Comparison of ENCODE assay signal across 12 cellular contexts in the genomic region with DNA sequence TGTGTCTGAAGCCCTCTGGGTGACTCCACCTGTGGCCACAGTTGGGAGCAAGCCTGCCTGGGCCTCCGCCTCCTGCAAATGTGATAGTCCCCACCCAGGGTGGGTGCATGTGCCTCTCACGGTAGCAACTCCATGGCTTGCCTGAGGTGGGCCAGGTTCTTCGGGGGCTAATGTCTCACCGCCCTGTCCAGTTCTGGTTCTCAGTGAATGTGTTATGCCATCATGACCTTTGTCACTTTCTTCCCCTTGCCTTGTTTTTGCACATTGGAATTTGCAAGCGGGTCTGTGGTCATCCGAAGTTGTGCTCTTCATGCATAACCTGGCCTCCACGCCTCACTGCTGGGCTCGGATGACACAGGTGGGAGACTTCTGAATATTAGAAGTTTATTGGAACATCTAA. TPM values are rescaled to one million over a fixed set of nuclear protein-coding genes. Genes with fewer than 3 reads are reported as not detected.
DNase-seq lines count a peak whose midpoint lies in the region; ATAC-seq and TF ChIP-seq lines count a peak whose summit lies in the region.
"Had no signal": no experiment of that assay in that cellular context is flagged by ENCODE, and none has a peak within 500 bp of the region (broad histone marks: within the 10 kb centered on the region; RNA-seq: fewer than 3 reads in every experiment).

No MANE protein-coding gene starts in this region.

- no peak overlapping the region for H2BK5ac ChIP-seq in H9 (ENCODE audit: insufficient read length, low read length)

- H3K4me2 ChIP-seq in H9 (ENCODE audit: insufficient read depth, insufficient read length, low read length), result no peak overlapping the region
- H3K4me2 ChIP-seq in PC-3 (ENCODE audit: low read length), result no peak overlapping the region

- no peak overlapping the region for H4K91ac ChIP-seq in H9 (ENCODE audit: insufficient read length, low read depth, low read length)

- H3K36me3 Mint-ChIP-seq in H9 (ENCODE audit: insufficient read depth in 1 of 3, low read depth in 3 of 3), result peaks cover 7 to 12% (median 9%) of the 10 kb centered on the region in 3 experiments
- H3K36me3 Mint-ChIP-seq in WTC11, result no peaks in the 10 kb centered on the region
- no peaks in the 10 kb centered on the region for H3K36me3 Mint-ChIP-seq in nephron (ENCODE audit: low read depth)
- H3K36me3 Mint-ChIP-seq in activated T-cell treated with anti-CD3 and anti-CD28 coated beads, Interleukin-2, amount 50 U/mL, for 24 hours (ENCODE audit: low read depth), result no peaks in the 10 kb centered on the region

- H2AFZ ChIP-seq in H9 (ENCODE audit: low read length) (no peak overlapping the region), PC-3 (ENCODE audit: low read length) (no peak overlapping the region)

- H3K4me1 ChIP-seq in H9 (ENCODE audit: insufficient read depth, low read length) (peaks cover 18% of the 10 kb centered on the region; the same call in 1 of the 2 replicates), PC-3 (ENCODE audit: insufficient read depth, low read length) (peaks cover 10% of the 10 kb centered on the region)

- H3K23ac ChIP-seq in H9 (ENCODE audit: insufficient read length, low read depth, low read length), result no peak overlapping the region

- H3K27ac Mint-ChIP-seq in H9 (peak overlapping the region in 1 of 3 experiments; percentile 18; a peak in 2 of 7 replicates), WTC11 (peak overlapping the region; percentile 83; the same call in 1 of the 2 replicates), nephron (peak overlapping the region; percentile 92 to 96 (median 93))
- H3K27ac Mint-ChIP-seq in activated T-cell treated with anti-CD3 and anti-CD28 coated beads, Interleukin-2, amount 50 U/mL, for 24 hours, result no peak overlapping the region
- H3K27ac Mint-ChIP-seq: B cell; CD4-positive, alpha-beta T cell had no signal

- TF ChIP-seq CTCF in H9 (conservative IDR thresholded peaks at IDR 0.05), result no peak
- no peak for TF ChIP-seq CTCF in WTC11 (IDR thresholded peaks at IDR 0.05)
- no peak for TF ChIP-seq CTCF in nephron (IDR thresholded peaks at IDR 0.05; ENCODE audit: unreplicated experiment in 3 of 3)
- no peak for TF ChIP-seq CTCF in PC-3 (conservative IDR thresholded peaks at IDR 0.05; ENCODE audit: low read depth, low read length)

- no peak overlapping the region for H4K8ac ChIP-seq in H9 (replicated peaks; ENCODE audit: insufficient read length, low read depth, low read length)

- no peaks in the 10 kb centered on the region for H3K36me3 ChIP-seq in PC-3 (ENCODE audit: low read depth, low read length)

- H3K27me3 ChIP-seq in H9 (ENCODE audit: insufficient read depth, low read length), result no peaks in the 10 kb centered on the region
- H3K27me3 ChIP-seq in PC-3 (ENCODE audit: low read length), result no peaks in the 10 kb centered on the region

- no CpG with 5 or more reads among the region's 8 CpGs for WGBS in H9 (ENCODE audit: extremely low coverage, insufficient read length, low lambda C conversion rate)

- no peak overlapping the region for H2BK120ac ChIP-seq in H9 (ENCODE audit: low read depth, low read length, poor library complexity, severe bottlenecking)

- H2BK12ac ChIP-seq in H9 (ENCODE audit: insufficient read length, low read depth, low read length), result no peak overlapping the region

- no peaks in the 10 kb centered on the region for H3K9me3 ChIP-seq in H9 (ENCODE audit: control insufficient read depth, low read depth, low read length)
- H3K9me3 ChIP-seq in PC-3 (ENCODE audit: low read length), result no peaks in the 10 kb centered on the region

- no peak overlapping the region; the same call in 1 of the 2 replicates for H3K14ac ChIP-seq in H9 (ENCODE audit: insufficient read depth, low read length)

- H3K23me2 ChIP-seq in H9 (ENCODE audit: insufficient read length, low read depth, low read length, poor library complexity, severe bottlenecking), result no peaks in the 10 kb centered on the region

- no peak overlapping the region for H3K56ac ChIP-seq in H9 (ENCODE audit: insufficient read length, low read depth, low read length)

- peaks cover 8% of the 10 kb centered on the region; the same call in 1 of the 2 replicates for H3K79me2 ChIP-seq in H9 (ENCODE audit: insufficient read depth, low read length)
- H3K79me2 ChIP-seq in PC-3 (ENCODE audit: low read length), result 0 out of 2 replicates have a peak, but pooled peaks cover 2% of the 10 kb centered on the region

- ATAC-seq in WTC11, result no peak
- peak; percentile 76 for ATAC-seq in left lobe of liver
- ATAC-seq in PC-3, result no peak
- ATAC-seq: HCT116 had no signal

- H2BK20ac ChIP-seq in H9 (ENCODE audit: low read depth, low read length, poor library complexity, severe bottlenecking), result no peak overlapping the region

- H3K4me3 Mint-ChIP-seq in H9, result no peak overlapping the region
- no peak overlapping the region; the same call in 1 of the 2 replicates for H3K4me3 Mint-ChIP-seq in WTC11
- no peak overlapping the region for H3K4me3 Mint-ChIP-seq in nephron
- no peak overlapping the region for H3K4me3 Mint-ChIP-seq in activated T-cell treated with anti-CD3 and anti-CD28 coated beads, Interleukin-2, amount 50 U/mL, for 24 hours
- H3K4me3 Mint-ChIP-seq: B cell; CD4-positive, alpha-beta T cell had no signal

- peaks cover 34 to 63% of the 10 kb centered on the region in 2 experiments for H3K9me3 Mint-ChIP-seq in H9
- no peaks in the 10 kb centered on the region for H3K9me3 Mint-ChIP-seq in WTC11
- H3K9me3 Mint-ChIP-seq in nephron, result no peaks in the 10 kb centered on the region
- H3K9me3 Mint-ChIP-seq in activated T-cell treated with anti-CD3 and anti-CD28 coated beads, Interleukin-2, amount 50 U/mL, for 24 hours, result no peaks in the 10 kb centered on the region
- H3K9me3 Mint-ChIP-seq: CD4-positive, alpha-beta T cell had no signal

- no peak for DNase-seq in H9
- DNase-seq in WTC11 (ENCODE audit: low spot score), result no peak
- no peak for DNase-seq in left lobe of liver (ENCODE audit: low spot score)
- no peak for DNase-seq in SW 1271 (lab: John Stamatoyannopoulos, UW)
- DNase-seq in PC-3, result no peak
- no peak for DNase-seq in activated T-cell treated with anti-CD3 and anti-CD28 coated beads, Interleukin-2, amount 50 U/mL, for 24 hours
- DNase-seq: C1 segment of cervical spinal cord; CD4-positive, alpha-beta T cell; DMS79 had no signal

- intact Hi-C loops in PC-3 (cut with micrococcal nuclease), result no loop called here

- H2AK5ac ChIP-seq in H9 (ENCODE audit: insufficient read length, low read length), result no peak overlapping the region

- no peak overlapping the region for H3K4ac ChIP-seq in H9 (ENCODE audit: low read depth, low read length)

- H2BK15ac ChIP-seq in H9 (ENCODE audit: low read depth, low read length), result no peak overlapping the region

- no peaks in the 10 kb centered on the region for H3F3A ChIP-seq in PC-3 (ENCODE audit: low read length, unreplicated experiment)

- H3K27ac ChIP-seq in H9 (ENCODE audit: insufficient read length, low read depth, low read length), result no peak overlapping the region
- no peak overlapping the region for H3K27ac ChIP-seq in PC-3 (ENCODE audit: low read length)

- no peak overlapping the region for H4K5ac ChIP-seq in H9 (ENCODE audit: insufficient read length, low read depth, low read length)

- CTCF ChIA-PET in WTC11 (lab: Charles Lee), result no interaction called here
- CTCF ChIA-PET in PC-3 (lab: Charles Lee), result no interaction called here

- no peaks in the 10 kb centered on the region for H3K9me2 ChIP-seq in PC-3 (replicated peaks; ENCODE audit: low read length)

- H3K4me1 Mint-ChIP-seq in H9, result peaks cover 40 to 55% of the 10 kb centered on the region in 2 experiments
- H3K4me1 Mint-ChIP-seq in WTC11, result peaks cover 58% of the 10 kb centered on the region
- H3K4me1 Mint-ChIP-seq in nephron, result peaks cover 14% of the 10 kb centered on the region
- H3K4me1 Mint-ChIP-seq in activated T-cell treated with anti-CD3 and anti-CD28 coated beads, Interleukin-2, amount 50 U/mL, for 24 hours (ENCODE audit: low read depth), result peaks cover 10% of the 10 kb centered on the region
- H3K4me1 Mint-ChIP-seq: B cell had no signal

- no peak overlapping the region for H3K9ac ChIP-seq in H9 (ENCODE audit: extremely low read depth, insufficient read length, low read length)
- H3K9ac ChIP-seq in PC-3 (ENCODE audit: low read length), result no peak overlapping the region

- H3T11ph ChIP-seq in H9 (ENCODE audit: low read length), result no peak overlapping the region

- BruUV-seq in PC-3 (replicated peaks; lab: Mats Ljungman, UMichigan), result no TSS peak

- peak overlapping the region; percentile 41 for H3K18ac ChIP-seq in H9 (ENCODE audit: insufficient read length, low read depth, low read length)

- no peak overlapping the region for H3K4me3 ChIP-seq in PC-3 (ENCODE audit: low read length)

- POLR2A ChIA-PET in WTC11 (lab: Charles Lee) (no interaction called here), PC-3 (lab: Charles Lee; ENCODE audit: unreplicated experiment) (no interaction called here)

- H3K27me3 Mint-ChIP-seq in H9 (ENCODE audit: low read depth) (no peaks in the 10 kb centered on the region), WTC11 (ENCODE audit: low read depth) (no peaks in the 10 kb centered on the region), nephron (ENCODE audit: low read depth) (no peaks in the 10 kb centered on the region)
- peaks cover 64% of the 10 kb centered on the region for H3K27me3 Mint-ChIP-seq in activated T-cell treated with anti-CD3 and anti-CD28 coated beads, Interleukin-2, amount 50 U/mL, for 24 hours

- H4K20me1 ChIP-seq in H9 (ENCODE audit: control insufficient read depth, insufficient read depth, insufficient read length) (no peaks in the 10 kb centered on the region), PC-3 (ENCODE audit: low read length) (no peaks in the 10 kb centered on the region)

- peaks cover 7% of the 10 kb centered on the region for H3K79me1 ChIP-seq in H9 (ENCODE audit: insufficient read depth, low read depth, low read length, poor library complexity, severe bottlenecking)

TF ChIP-seq in WTC11, 78 proteins besides CTCF, POLR2A, EP300 and RAD21 (continues in another document):
- TF ChIP-seq ZNF396 (CRISPR knock-in tag; IDR thresholded peaks at IDR 0.05; ENCODE audit: borderline replicate concordance) (no peak), NR3C1 (CRISPR knock-in tag; conservative IDR thresholded peaks at IDR 0.05; ENCODE audit: low read depth) (no peak), CBFB (CRISPR knock-in tag; IDR thresholded peaks at IDR 0.05; ENCODE audit: low read depth) (no peak), ZNF138 (CRISPR knock-in tag; conservative IDR thresholded peaks at IDR 0.05) (no peak), ZNF232 (CRISPR knock-in tag; IDR thresholded peaks at IDR 0.05) (no peak), MYBL2 (CRISPR knock-in tag; IDR thresholded peaks at IDR 0.05) (no peak)

RNA-seq across cellular contexts. Expression of gene SHROOM2, which starts 39.7 kb away (rescaled TPM):
- total RNA-seq in H9 (2021) (13.9 and 15.3 TPM in 2 replicates), WTC11 (2021) (12.3 to 14.8 TPM (median 12.3 TPM) in 3 replicates), left lobe of liver (4.7 TPM), PC-3 (2014; rRNA removed) (6.5 and 8.6 TPM in 2 replicates)
- total RNA-seq: B cell; CD4-positive, alpha-beta T cell had no signal
